8 cellular contexts compared by ENCODE assay signal in the genomic region with DNA sequence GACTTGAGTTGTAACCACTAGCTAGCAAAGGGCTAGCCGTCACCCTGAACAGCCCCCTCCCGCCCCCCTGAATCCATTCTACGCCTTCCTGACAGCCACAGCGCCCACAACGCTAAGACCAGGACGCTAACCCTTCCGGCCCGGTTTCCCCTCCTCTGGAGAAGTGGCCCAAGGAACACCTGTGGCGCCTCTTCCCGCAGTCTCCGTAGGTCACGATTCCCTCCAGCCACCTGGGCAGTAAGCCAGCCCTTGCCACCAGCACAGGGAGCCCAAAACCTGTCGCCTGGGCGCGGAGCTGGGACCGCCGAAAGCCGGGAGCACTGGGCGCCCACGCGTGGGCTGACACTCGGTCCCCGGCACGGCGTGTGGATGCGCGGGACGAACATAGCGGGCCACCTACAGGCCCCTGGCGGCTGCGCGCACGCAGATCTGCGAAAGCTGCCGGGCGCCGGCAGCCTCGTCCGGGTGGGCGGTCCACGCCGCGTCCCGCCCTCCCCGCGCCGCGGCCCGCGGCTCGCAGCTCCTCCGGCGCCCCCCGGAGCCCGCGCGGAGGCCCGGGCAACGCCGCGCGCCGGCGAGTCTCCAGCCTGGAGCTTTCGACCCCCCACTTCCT. TPM values are rescaled to one million over a fixed set of nuclear protein-coding genes. Genes with fewer than 3 reads are reported as not detected.
A peak's percentile ranks its signal among the peaks of the same experiment; 100 is the strongest.
DNase-seq lines count a peak whose midpoint lies in the region; ATAC-seq and TF ChIP-seq lines count a peak whose summit lies in the region.

No MANE protein-coding gene starts in this region.

- peak; percentile 30; the same call in 1 of the 2 replicates for TF ChIP-seq CTCF in VCaP (conservative IDR thresholded peaks at IDR 0.05)
- TF ChIP-seq CTCF in lower lobe of right lung (IDR thresholded peaks at IDR 0.05), result peak; percentile 15
- TF ChIP-seq CTCF in stomach (IDR thresholded peaks at IDR 0.05), result no peak

- TF ChIP-seq EP300 in stomach (IDR thresholded peaks at IDR 0.05), result no peak

- ATAC-seq in GM19372 (IDR thresholded peaks at IDR 0.05; ENCODE audit: low read depth, unreplicated experiment), result peak; percentile 26
- ATAC-seq in HG03378 (IDR thresholded peaks at IDR 0.05; ENCODE audit: unreplicated experiment), result peak; percentile 0
- ATAC-seq in lower lobe of right lung, result peak; percentile 52 to 55

- H3K27me3 ChIP-seq in lower lobe of right lung (ENCODE audit: low read depth) (no peaks in the 10 kb centered on the region), stomach (no peaks in the 10 kb centered on the region)

- DNase-seq in COLO668 (lab: John Stamatoyannopoulos, UW; ENCODE audit: unreplicated experiment) (peak; percentile 67), dermis blood vessel endothelial cell (peak; percentile 65), lower lobe of right lung (peak; percentile 83), stomach (peak; percentile 69), SK-N-DZ (ENCODE audit: low spot score) (no peak)

- peaks cover 73% of the 10 kb centered on the region for H3K4me1 ChIP-seq in lower lobe of right lung
- peaks cover 53 to 80% (median 75%) of the 10 kb centered on the region in 4 donors for H3K4me1 ChIP-seq in stomach

- intact Hi-C loops in lower lobe of right lung (cut with DNase I) (no loop called here), stomach (cut with DNase I; ENCODE audit: low total_unique reads) (loop anchor here (5.0 kb wide), 1 partner anchor 73 kb away; no protein-coding TSS in a partner anchor)

- no peaks in the 10 kb centered on the region for H3K9me3 ChIP-seq in lower lobe of right lung
- no peaks in the 10 kb centered on the region for H3K9me3 ChIP-seq in stomach

- H3K27ac ChIP-seq in VCaP (peak overlapping the region; percentile 87), lower lobe of right lung (peak overlapping the region; percentile 99), stomach (peak overlapping the region; percentile 94 to 99 (median 95))

- no peak for TF ChIP-seq POLR2A in stomach (IDR thresholded peaks at IDR 0.05)

- H3K4me3 ChIP-seq in lower lobe of right lung, result peak overlapping the region; percentile 78
- peak overlapping the region; percentile 84 to 96 (median 89) for H3K4me3 ChIP-seq in stomach

- 0 to 1% (median 0%) methylated on average over 2 to 65 of the region's 65 CpGs for WGBS in stomach, 5 donors

- H3K36me3 ChIP-seq in lower lobe of right lung (peaks cover 41% of the 10 kb centered on the region), stomach (peaks cover 33 to 47% (median 34%) of the 10 kb centered on the region in 4 donors)

RNA-seq across cellular contexts. Expression of gene IRF1, which starts 0.6 kb away (rescaled TPM):
- 26.4 TPM in 2 replicates for total RNA-seq in dermis blood vessel endothelial cell
- total RNA-seq in lower lobe of right lung, result 81.2 TPM
- 100 to 1,000 TPM in 2 of 5 donors, 10 to 100 TPM in 3; 18.0 to 256 (median 91.5) TPM for total RNA-seq in stomach
- polyA plus RNA-seq in stomach, result 10 to 100 TPM; 17.1 to 80.2 (median 49.1) TPM
- 1.4 and 1.5 TPM in 2 replicates for polyA plus RNA-seq in SK-N-DZ (2014; cell fraction: cytosol; rRNA removed)
- polyA plus RNA-seq in SK-N-DZ (2014; cell fraction: nucleus; rRNA removed), result 0.74 and 1.9 TPM in 2 replicates

RNA-seq across cellular contexts. Expression of gene IL5, which starts 53.3 kb away (rescaled TPM):
- total RNA-seq in dermis blood vessel endothelial cell, result not detected in 2 replicates
- not detected for total RNA-seq in lower lobe of right lung
- total RNA-seq in stomach, result not detected
- polyA plus RNA-seq in stomach, result not detected
- polyA plus RNA-seq in SK-N-DZ (2014; cell fraction: cytosol; rRNA removed), result 0.19 TPM in 1 of 2 replicates, not detected in the other
- polyA plus RNA-seq in SK-N-DZ (2014; cell fraction: nucleus; rRNA removed), result not detected in 2 replicates

Comparison
In these comparisons a context has a peak if more than half of its experiments do, and no peak if none do; other contexts are left out.
1. ATAC-seq: peak in every context shown above with its lines; median percentile 54 in lower lobe of right lung; 26 in GM19372; 0 in HG03378.
2. CTCF ChIP-seq: peak in VCaP (single experiment) and lower lobe of right lung (single experiment); none in stomach (0 of 7).
3. Peak in every context shown above with its lines, with median percentiles within 50 percentile points of each other: H3K27ac ChIP-seq.